In genomic region chr3:25449857-25450256, GRCh38 we compare ENCODE assay signal across 1 cellular context.
TF ChIP-seq lines count a peak whose summit lies in the region.

No MANE protein-coding gene starts in this region.

TF ChIP-seq in HepG2, 621 proteins besides CTCF, POLR2A, EP300 and RAD21 (continued from another document):
- TF ChIP-seq KDM4B (CRISPR knock-in tag; IDR thresholded peaks at IDR 0.05): no peak
- TF ChIP-seq ZNF503 (CRISPR knock-in tag; IDR thresholded peaks at IDR 0.05): no peak
- no peak for TF ChIP-seq SNAPC5 (CRISPR knock-in tag; IDR thresholded peaks at IDR 0.05; ENCODE audit: borderline replicate concordance)
- TF ChIP-seq PRDM15 (CRISPR knock-in tag; IDR thresholded peaks at IDR 0.05): no peak
TF ChIP-seq in HepG2: peak in this region for 0.
